ENCODE assay signal across 11 cellular contexts in the genomic region with DNA sequence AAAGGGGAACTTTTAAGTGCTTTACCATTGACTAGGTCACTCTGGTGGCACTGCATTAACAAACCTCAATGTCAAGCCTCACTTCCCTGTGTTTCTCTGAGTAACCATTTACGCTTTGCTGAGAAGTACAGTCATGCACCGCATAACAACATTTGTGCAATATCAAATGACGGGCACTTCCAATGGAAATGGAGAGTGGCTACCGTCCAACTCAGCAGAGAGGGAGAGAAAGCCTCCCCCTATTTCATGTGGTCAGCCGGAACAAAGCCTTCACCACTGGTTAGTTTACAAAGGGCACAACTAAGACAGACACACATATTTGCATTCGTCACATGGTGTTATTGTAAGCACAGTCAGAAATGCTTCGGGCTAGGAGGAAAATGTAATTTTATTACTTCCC.
DNase-seq lines count a peak whose midpoint lies in the region; ATAC-seq, FAIRE-seq and TF ChIP-seq lines count a peak whose summit lies in the region.
"Had no signal": no experiment of that assay in that cellular context is flagged by ENCODE, and none has a peak within 500 bp of the region (broad histone marks: within the 10 kb centered on the region; RNA-seq: fewer than 3 reads in every experiment).

No MANE protein-coding gene starts in this region.

- intact Hi-C loops in upper lobe of right lung (cut with DNase I): no loop called here

- H3K27me3 ChIP-seq in upper lobe of right lung: no peaks in the 10 kb centered on the region
- H3K27me3 ChIP-seq: hepatocyte had no signal

- no peak for TF ChIP-seq CTCF in upper lobe of right lung (IDR thresholded peaks at IDR 0.05)

- ATAC-seq in upper lobe of right lung (peak; percentile 75), GM18511 (IDR thresholded peaks at IDR 0.05; ENCODE audit: unreplicated experiment) (no peak)

- peak; percentile 13 for DNase-seq in NCI-H345 (lab: John Stamatoyannopoulos, UW)
- DNase-seq in NCI-H345 treated with DMSO at 0.1 percent for 48 hours (lab: John Stamatoyannopoulos, UW; ENCODE audit: unreplicated experiment): no peak
- DNase-seq in RCC 7860 (ENCODE audit: low spot score): peak; percentile 96
- DNase-seq in fibroblast of peridontal ligament (ENCODE audit: extremely low read depth): peak; percentile 97
- DNase-seq in upper lobe of right lung: no peak
- no peak for DNase-seq in NCI-H82 (lab: John Stamatoyannopoulos, UW)
- no peak for DNase-seq in activated T-cell treated with anti-CD3 and anti-CD28 coated beads, Interleukin-2, amount 50 U/mL, for 48 hours
- DNase-seq: occipital lobe had no signal

- H3K9me3 ChIP-seq in upper lobe of right lung: no peaks in the 10 kb centered on the region

- no peak overlapping the region for H3K27ac ChIP-seq in upper lobe of right lung
- H3K27ac ChIP-seq: hepatocyte had no signal

- no peaks in the 10 kb centered on the region for H3K4me1 ChIP-seq in upper lobe of right lung

- H3K4me3 ChIP-seq in upper lobe of right lung: no peak overlapping the region
- H3K4me3 ChIP-seq: hepatocyte had no signal

- FAIRE-seq in RCC 7860 (lab: Jason Lieb, UNC): peak; percentile 98
- FAIRE-seq: A204.1 had no signal

- no peaks in the 10 kb centered on the region for H3K36me3 ChIP-seq in upper lobe of right lung

Comparison
In these comparisons a context has a peak if more than half of its experiments do, and no peak if none do; other contexts are left out.
1. DNase-seq: peak in NCI-H345 (single experiment), RCC 7860 (single experiment) and fibroblast of peridontal ligament (single experiment); none in NCI-H345 treated with DMSO at 0.1 percent for 48 hours (single experiment), upper lobe of right lung (single experiment), NCI-H82 (single experiment) and activated T-cell treated with anti-CD3 and anti-CD28 coated beads, Interleukin-2, amount 50 U/mL, for 48 hours (0 of 2).